ENCODE assay signal across 8 cellular contexts in the genomic region with DNA sequence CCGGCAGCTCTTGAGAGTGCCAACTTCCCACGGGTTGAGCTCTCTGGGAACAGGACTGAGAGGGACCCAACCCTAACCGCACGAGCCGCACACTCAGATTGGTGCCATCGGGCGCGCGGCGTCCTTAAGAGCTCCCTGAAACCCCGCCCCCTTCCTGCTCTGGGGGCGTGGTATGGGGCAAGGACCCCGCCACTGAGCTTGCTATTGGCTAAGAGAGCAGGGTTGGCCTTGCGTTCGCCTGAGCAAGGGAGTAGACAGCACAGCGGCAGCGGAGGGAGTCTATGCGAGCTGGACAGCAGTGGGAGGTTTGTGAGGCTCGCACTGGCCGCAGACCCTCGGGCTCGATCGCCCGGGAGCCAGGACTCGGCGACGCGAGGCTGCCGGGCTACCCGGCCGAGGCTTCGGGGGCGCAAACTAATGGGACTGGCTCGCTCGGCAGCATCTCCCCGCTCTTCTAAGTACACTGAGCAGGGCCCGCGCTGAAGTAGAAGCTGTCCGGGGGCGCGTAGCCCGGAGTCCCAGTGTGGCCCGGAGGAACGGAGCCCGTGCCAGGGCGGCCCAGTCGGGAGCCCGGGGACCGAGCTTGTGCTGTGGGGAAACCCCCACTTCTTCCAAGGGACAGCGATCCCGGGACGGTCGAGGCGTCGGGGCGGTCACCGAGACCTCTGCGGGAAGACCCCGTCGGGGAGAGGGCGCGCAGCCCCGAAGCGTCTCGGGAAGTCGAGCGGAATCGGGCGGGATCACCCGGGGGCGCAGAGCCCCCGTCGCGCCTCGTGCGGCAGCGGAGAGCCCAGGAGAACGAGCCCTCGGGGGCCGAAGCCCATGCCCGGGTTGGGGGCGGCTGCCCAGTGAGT. TPM values are rescaled to one million over a fixed set of nuclear protein-coding genes. Genes with fewer than 3 reads are reported as not detected.
DNase-seq lines count a peak whose midpoint lies in the region; ATAC-seq and FAIRE-seq lines count a peak whose summit lies in the region.

Gene EFNB1 (plus strand): TSS at position 282 of the 854 bp plus-strand sequence. CDS start 756 bp downstream, outside the sequence.

- peak within 1 kb of the TSS; percentile 90 to 96 (median 94) for H3K4me3 Mint-ChIP-seq in naive thymus-derived CD4-positive, alpha-beta T cell
- H3K4me3 Mint-ChIP-seq in stimulated activated memory B cell treated with anti-CD40 and anti-IgM and Interleukin-4, amounts not matched to agents 10 μg/mL and 1 μg/mL and 100 μg/mL, for 72 hours, result peak within 1 kb of the TSS; percentile 93

- intact Hi-C loops in naive thymus-derived CD4-positive, alpha-beta T cell (cut with micrococcal nuclease), result loop anchor here (1.0 to 10.0 kb wide), 14 partner anchors 66 to 1626 kb away; partner anchors contain the start of genes YIPF6 (in 2 of the 2) and IGBP1 (in 1 of the 2)

- H3K4me3 ChIP-seq in naive thymus-derived CD4-positive, alpha-beta T cell (ENCODE audit: low read length), result peak within 1 kb of the TSS; percentile 76

- peaks cover 7 to 24% (median 17%) of the 10 kb centered on the region in 7 donors for H3K4me1 Mint-ChIP-seq in naive thymus-derived CD4-positive, alpha-beta T cell
- H3K4me1 Mint-ChIP-seq in stimulated activated memory B cell treated with anti-CD40 and anti-IgM and Interleukin-4, amounts not matched to agents 10 μg/mL and 1 μg/mL and 100 μg/mL, for 72 hours, result peaks cover 39% of the 10 kb centered on the region

- H3K36me3 Mint-ChIP-seq in naive thymus-derived CD4-positive, alpha-beta T cell, result no peaks in the 10 kb centered on the region
- H3K36me3 Mint-ChIP-seq in stimulated activated memory B cell treated with anti-CD40 and anti-IgM and Interleukin-4, amounts not matched to agents 10 μg/mL and 1 μg/mL and 100 μg/mL, for 72 hours, result no peaks in the 10 kb centered on the region

- no peaks in the 10 kb centered on the region for H3K27me3 ChIP-seq in naive thymus-derived CD4-positive, alpha-beta T cell (ENCODE audit: control insufficient read depth in 2 of 2, insufficient read depth in 2 of 2, low read length in 2 of 2)

- H3K9me3 Mint-ChIP-seq in naive thymus-derived CD4-positive, alpha-beta T cell, result no peaks in the 10 kb centered on the region
- no peaks in the 10 kb centered on the region for H3K9me3 Mint-ChIP-seq in stimulated activated memory B cell treated with anti-CD40 and anti-IgM and Interleukin-4, amounts not matched to agents 10 μg/mL and 1 μg/mL and 100 μg/mL, for 72 hours

- peak within 1 kb of the TSS; percentile 75 to 94 (median 83) for H3K27ac Mint-ChIP-seq in naive thymus-derived CD4-positive, alpha-beta T cell
- H3K27ac Mint-ChIP-seq in stimulated activated memory B cell treated with anti-CD40 and anti-IgM and Interleukin-4, amounts not matched to agents 10 μg/mL and 1 μg/mL and 100 μg/mL, for 72 hours, result peak within 1 kb of the TSS; percentile 81

- H3K27me3 Mint-ChIP-seq in naive thymus-derived CD4-positive, alpha-beta T cell, result peaks cover 0 to 15% (median 0%) of the 10 kb centered on the region in 5 donors
- H3K27me3 Mint-ChIP-seq in stimulated activated memory B cell treated with anti-CD40 and anti-IgM and Interleukin-4, amounts not matched to agents 10 μg/mL and 1 μg/mL and 100 μg/mL, for 72 hours, result no peaks in the 10 kb centered on the region

- CTCF ChIA-PET in naive thymus-derived CD4-positive, alpha-beta T cell (lab: Charles Lee), result interaction anchor here (0.7 to 2.8 kb wide), 8 partner anchors 17 to 456 kb away, joined by 3 to 40 read pairs (median 4); partner anchors contain the start of gene PJA1

- DNase-seq in DMS53 treated with DMSO at 0.1 percent for 48 hours (lab: John Stamatoyannopoulos, UW; ENCODE audit: unreplicated experiment) (peak; percentile 94), KG1 (lab: John Stamatoyannopoulos, UW) (peak; percentile 58), RCC 7860 (ENCODE audit: low spot score) (peak; percentile 86), fibroblast of gingiva (ENCODE audit: low read depth) (peak; percentile 96)
- DNase-seq in activated T-helper 1 cell treated with anti-CD3 and anti-CD28 coated beads, Interleukin-2, amount 50 U/mL, for 16 hours (ENCODE audit: low read depth in 1 of 2, low spot score in 1 of 2), result peak; percentile 56 to 73
- peak; percentile 67 to 90 (median 84) for DNase-seq in naive thymus-derived CD4-positive, alpha-beta T cell

- ATAC-seq in GM21717 (IDR thresholded peaks at IDR 0.05; ENCODE audit: unreplicated experiment), result peak; percentile 89
- ATAC-seq in naive thymus-derived CD4-positive, alpha-beta T cell, result peak; percentile 97
- peak; percentile 93 for ATAC-seq in stimulated activated memory B cell treated with anti-CD40 and anti-IgM and Interleukin-4, amounts not matched to agents 10 μg/mL and 1 μg/mL and 100 μg/mL, for 72 hours

- H3K36me3 ChIP-seq in naive thymus-derived CD4-positive, alpha-beta T cell (ENCODE audit: control insufficient read depth in 2 of 3, insufficient read depth in 3 of 3, low read length in 3 of 3), result peaks cover 0 to 4% (median 0%) of the 10 kb centered on the region in 3 experiments

- POLR2A ChIA-PET in naive thymus-derived CD4-positive, alpha-beta T cell (lab: Charles Lee), result interaction anchor here (0.6 to 1.5 kb wide), 5 partner anchors 330 to 1304 kb away, joined by 3 to 12 read pairs (median 3); partner anchors contain the start of genes IGBP1, PJA1 and YIPF6

- H3K27ac ChIP-seq in naive thymus-derived CD4-positive, alpha-beta T cell (ENCODE audit: low read depth, low read length), result peak within 1 kb of the TSS; percentile 69

- FAIRE-seq in RCC 7860 (lab: Jason Lieb, UNC), result peak; percentile 88

- H3K4me1 ChIP-seq in naive thymus-derived CD4-positive, alpha-beta T cell (ENCODE audit: control insufficient read depth in 2 of 2, insufficient read depth in 2 of 2, low read length in 2 of 2), result peaks cover 6 to 9% of the 10 kb centered on the region in 2 donors

- no peaks in the 10 kb centered on the region for H3K9me3 ChIP-seq in naive thymus-derived CD4-positive, alpha-beta T cell (ENCODE audit: control insufficient read depth in 2 of 3, low read length in 3 of 3)

RNA-seq across cellular contexts. Expression of gene EFNB1, which starts in this region (rescaled TPM):
- 1 to 10 TPM; 2.6 to 4.8 (median 4.1) TPM for total RNA-seq in naive thymus-derived CD4-positive, alpha-beta T cell
- polyA plus RNA-seq in naive thymus-derived CD4-positive, alpha-beta T cell, result 1 to 10 TPM; 4.1 to 5.1 TPM

Comparison
In these comparisons a context has a peak if more than half of its experiments do, and no peak if none do; other contexts are left out.
1. Peak in every context shown above with its lines: DNase-seq, ATAC-seq, H3K4me3 ChIP-seq and H3K27ac ChIP-seq.